19 cellular contexts compared by ENCODE assay signal in the genomic region with DNA sequence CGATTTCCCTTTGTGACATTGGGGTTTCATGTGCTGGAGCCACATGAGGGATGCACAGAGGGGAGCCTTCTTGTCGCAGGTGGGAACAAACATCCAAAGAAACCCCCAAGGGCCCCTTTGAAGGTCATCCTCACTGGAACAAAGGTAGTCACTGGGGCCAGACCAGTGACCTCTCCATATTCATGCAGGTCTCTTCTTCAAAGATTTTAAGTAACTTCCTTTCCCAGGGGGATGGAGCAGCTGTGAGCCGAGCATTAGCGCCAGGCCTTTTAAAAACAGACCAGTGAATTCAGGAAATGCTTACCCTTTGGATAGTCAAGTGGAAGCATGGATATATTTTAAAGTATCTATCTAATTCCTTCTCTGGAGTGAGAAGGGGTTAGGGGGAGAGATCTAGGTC.
"Had no signal": no experiment of that assay in that cellular context is flagged by ENCODE, and none has a peak within 500 bp of the region (broad histone marks: within the 10 kb centered on the region; RNA-seq: fewer than 3 reads in every experiment).

No MANE protein-coding gene starts in this region.

- H3K27ac Mint-ChIP-seq: activated CD8-positive, alpha-beta T cell treated with anti-CD3 and anti-CD28 coated beads for 36 hours; natural killer cell had no signal

- H3K27me3 Mint-ChIP-seq: activated CD8-positive, alpha-beta T cell treated with anti-CD3 and anti-CD28 coated beads for 36 hours had no signal

- H3K27me3 ChIP-seq: colonic mucosa, testis, uterus had no signal

- H3K36me3 Mint-ChIP-seq: natural killer cell had no signal

- ATAC-seq: activated CD8-positive, alpha-beta T cell treated with anti-CD3 and anti-CD28 coated beads for 36 hours; left colon; mucosa of descending colon; natural killer cell; psoas muscle; stimulated activated naive CD8-positive, alpha-beta T cell treated with anti-CD3 and anti-CD28 coated beads, Interleukin-15, Interleukin-2, amounts not matched to agents 100 U/mL and 50 U/mL, for 24 hours had no signal

- DNase-seq: activated CD4-positive, alpha-beta T cell treated with anti-CD3 and anti-CD28 coated beads for 4 hours; activated CD8-positive, alpha-beta memory T cell treated with anti-CD3 and anti-CD28 coated beads, Interleukin-2, amount 50 U/mL, for 4 hours; activated CD8-positive, alpha-beta T cell treated with anti-CD3 and anti-CD28 coated beads for 36 hours; activated naive CD4-positive, alpha-beta T cell treated with Interleukin-2 at 50 U/mL for 16 hours; caudate nucleus; colonic mucosa; effector memory CD4-positive, alpha-beta T cell; erythroblast; hypothalamus; left colon; mucosa of descending colon; natural killer cell; psoas muscle; stimulated activated CD4-positive, alpha-beta T cell treated with anti-CD3 and anti-CD28 coated beads, Interleukin-4, amount 100 ng/mL, for 1 hour; stimulated activated CD8-positive, alpha-beta memory T cell treated with anti-CD3 and anti-CD28 coated beads, Interleukin-4, amount 100 ng/mL, for 48 hours; stimulated activated naive CD8-positive, alpha-beta T cell treated with anti-CD3 and anti-CD28 coated beads, Interleukin-15, Interleukin-2, amounts not matched to agents 100 U/mL and 50 U/mL, for 24 hours; T-helper 1 cell; testis; uterus had no signal

- H3K9me3 Mint-ChIP-seq: activated CD8-positive, alpha-beta T cell treated with anti-CD3 and anti-CD28 coated beads for 36 hours; natural killer cell had no signal

- H3K4me3 ChIP-seq: colonic mucosa, mucosa of descending colon, psoas muscle, testis, uterus had no signal

- H3K4me3 Mint-ChIP-seq: activated CD8-positive, alpha-beta T cell treated with anti-CD3 and anti-CD28 coated beads for 36 hours; natural killer cell had no signal

- H3K9me3 ChIP-seq: colonic mucosa, mucosa of descending colon, psoas muscle, testis, uterus had no signal

- H3K27ac ChIP-seq: colonic mucosa, psoas muscle, testis, uterus had no signal

- H3K36me3 ChIP-seq: colonic mucosa, uterus had no signal

- H3K4me1 ChIP-seq: colonic mucosa, psoas muscle, uterus had no signal
